ENCODE assay signal across 9 cellular contexts in genomic region chr5:171858303-171858702, GRCh38.
DNase-seq lines count a peak whose midpoint lies in the region; ATAC-seq, FAIRE-seq and TF ChIP-seq lines count a peak whose summit lies in the region.
"Had no signal": no experiment of that assay in that cellular context is flagged by ENCODE, and none has a peak within 500 bp of the region (broad histone marks: within the 10 kb centered on the region; RNA-seq: fewer than 3 reads in every experiment).

No MANE protein-coding gene starts in this region.

- CTCF ChIA-PET in HEK293 (lab: Yijun Ruan, JAX): interaction anchor here (0.6 to 1.7 kb wide), 11 partner anchors 9 to 1204 kb away, joined by 3 to 6 read pairs (median 3); partner anchors contain the start of gene FGF18

- POLR2A ChIA-PET in HEK293 (lab: Yijun Ruan, JAX): no interaction called here

- peaks cover 0 to 5% of the 10 kb centered on the region in 2 experiments; a peak in 2 of 3 replicates for H3K36me3 ChIP-seq in HEK293 (ENCODE audit: control insufficient read depth in 2 of 2, insufficient read depth in 1 of 2, low read length in 2 of 2)
- peaks cover 16% of the 10 kb centered on the region for H3K36me3 ChIP-seq in lower lobe of right lung

- peak; percentile 18 for TF ChIP-seq CTCF in D721Med (IDR thresholded peaks at IDR 0.05; ENCODE audit: insufficient read depth, missing control alignments)
- TF ChIP-seq CTCF in HEK293 (tag by site-specific recombination; IDR thresholded peaks at IDR 0.05): no peak
- peak; percentile 32 for TF ChIP-seq CTCF in astrocyte of the cerebellum (IDR thresholded peaks at IDR 0.05; ENCODE audit: low read depth, low read length, missing control alignments)
- peak; percentile 25 for TF ChIP-seq CTCF in lower lobe of right lung (IDR thresholded peaks at IDR 0.05)

- FAIRE-seq in D721Med (lab: Jason Lieb, UNC): no peak

- ATAC-seq in lower lobe of right lung (peak; percentile 20 to 22), HG03460 (IDR thresholded peaks at IDR 0.05; ENCODE audit: unreplicated experiment) (no peak)

- DNase-seq in D721Med (ENCODE audit: insufficient read length, low spot score) (no peak), astrocyte of the cerebellum (ENCODE audit: low read depth) (no peak), lower lobe of right lung (no peak), D341Med (ENCODE audit: low spot score) (no peak), epidermal melanocyte (ENCODE audit: insufficient read length, low spot score) (no peak), NCI-H446 (lab: John Stamatoyannopoulos, UW) (no peak)

- no peaks in the 10 kb centered on the region for H3K27me3 ChIP-seq in lower lobe of right lung (ENCODE audit: low read depth)

- H3K4me3 ChIP-seq in HEK293 (ENCODE audit: low read depth, low read length) (no peak overlapping the region), astrocyte of the cerebellum (ENCODE audit: low read depth, low read length) (no peak overlapping the region), lower lobe of right lung (no peak overlapping the region)

- intact Hi-C loops in lower lobe of right lung (cut with DNase I): no loop called here

- no peak overlapping the region for H3K27ac ChIP-seq in HEK293 (ENCODE audit: extremely low read depth, low read depth, low read length)
- no peak overlapping the region for H3K27ac ChIP-seq in lower lobe of right lung
- H3K27ac ChIP-seq: KMS-11 had no signal

- in situ Hi-C loops in astrocyte of the cerebellum (cut with HindIII; ENCODE audit: low sequenced_read_pairs): loop anchor here (25.0 kb wide), 1 partner anchor 446 kb away; the partner anchor contains the start of gene FGF18

- H3K4me1 ChIP-seq in HEK293 (ENCODE audit: control insufficient read depth, insufficient read depth, low read length): no peaks in the 10 kb centered on the region
- peaks cover 7% of the 10 kb centered on the region for H3K4me1 ChIP-seq in lower lobe of right lung

- H3K9me3 ChIP-seq in HEK293 (ENCODE audit: control insufficient read depth, insufficient read depth, low read depth, low read length) (no peaks in the 10 kb centered on the region), lower lobe of right lung (no peaks in the 10 kb centered on the region)

TF ChIP-seq in HEK293, 187 proteins besides CTCF, POLR2A, EP300 and RAD21:
- TF ChIP-seq ZNF362 (tag by site-specific recombination; IDR thresholded peaks at IDR 0.05): no peak
- TF ChIP-seq ZNF10 (tag by site-specific recombination; IDR thresholded peaks at IDR 0.05): 0 out of 2 replicates have a peak, but pooled peaks have one; percentile 10
TF ChIP-seq in HEK293: peak in this region for 1.
